18 cellular contexts compared by ENCODE assay signal in genomic region chr10:28365840-28366239, GRCh38.
DNase-seq lines count a peak whose midpoint lies in the region; ATAC-seq and TF ChIP-seq lines count a peak whose summit lies in the region.
"Had no signal": no experiment of that assay in that cellular context is flagged by ENCODE, and none has a peak within 500 bp of the region (broad histone marks: within the 10 kb centered on the region; RNA-seq: fewer than 3 reads in every experiment).

No MANE protein-coding gene starts in this region.

- peak overlapping the region; percentile 75 for H3K27ac Mint-ChIP-seq in activated CD4-positive, alpha-beta T cell treated with anti-CD3 and anti-CD28 coated beads, Interleukin-2, amount 10 ng/mL, durations not matched to agents 24 days and 14 days

- H3K36me3 ChIP-seq in OCI-LY3 (replicated peaks; ENCODE audit: low read depth, low read length) (no peaks in the 10 kb centered on the region), duodenal mucosa (ENCODE audit: control insufficient read depth in 1 of 2, insufficient read depth in 2 of 2, low read length in 2 of 2) (no peaks in the 10 kb centered on the region), neutrophil (no peaks in the 10 kb centered on the region)
- H3K36me3 ChIP-seq: uterus had no signal

- peaks cover 2% of the 10 kb centered on the region for H3K9me3 Mint-ChIP-seq in activated CD4-positive, alpha-beta T cell treated with anti-CD3 and anti-CD28 coated beads, Interleukin-2, amount 10 ng/mL, durations not matched to agents 24 days and 14 days

- no peak for ATAC-seq in HG03196 (IDR thresholded peaks at IDR 0.05; ENCODE audit: unreplicated experiment)
- ATAC-seq: A549, K562 had no signal

- H4K20me1 ChIP-seq in OCI-LY3 (ENCODE audit: insufficient read depth, low read length), result no peaks in the 10 kb centered on the region

- no peak overlapping the region for H3K27ac ChIP-seq in OCI-LY3 (ENCODE audit: low read length)
- no peak overlapping the region for H3K27ac ChIP-seq in duodenal mucosa (ENCODE audit: low read depth, low read length)
- H3K27ac ChIP-seq in neutrophil, result peak overlapping the region; percentile 35
- H3K27ac ChIP-seq: A549, uterus had no signal

- H3K27me3 ChIP-seq in OCI-LY3 (ENCODE audit: low read depth, low read length) (no peaks in the 10 kb centered on the region), duodenal mucosa (ENCODE audit: control insufficient read depth in 1 of 2, insufficient read depth in 2 of 2, low read length in 2 of 2) (no peaks in the 10 kb centered on the region), neutrophil (no peaks in the 10 kb centered on the region)
- H3K27me3 ChIP-seq: uterus had no signal

- peaks cover 32% of the 10 kb centered on the region for H3K4me1 Mint-ChIP-seq in activated CD4-positive, alpha-beta T cell treated with anti-CD3 and anti-CD28 coated beads, Interleukin-2, amount 10 ng/mL, durations not matched to agents 24 days and 14 days

- H3K4me3 ChIP-seq in OCI-LY3 (ENCODE audit: low read length), result no peak overlapping the region
- H3K4me3 ChIP-seq in duodenal mucosa (ENCODE audit: low read depth in 1 of 2, low read length in 2 of 2), result peak overlapping the region; percentile 40 to 42
- H3K4me3 ChIP-seq in neutrophil (ENCODE audit: low read depth in 1 of 2, low read length in 1 of 2), result no peak overlapping the region
- H3K4me3 ChIP-seq: A549, K562, uterus had no signal

- no peaks in the 10 kb centered on the region for H3K79me2 ChIP-seq in OCI-LY3 (ENCODE audit: low read length)

- H3K9ac ChIP-seq in OCI-LY3 (ENCODE audit: low read length) (no peak overlapping the region), duodenal mucosa (ENCODE audit: low read depth in 1 of 2, low read length in 2 of 2) (peak overlapping the region in 1 of 2 donors; percentile 13)

- peak; percentile 45 for DNase-seq in activated CD4-positive, alpha-beta T cell treated with anti-CD3 and anti-CD28 coated beads, Interleukin-2, amount 10 ng/mL, durations not matched to agents 24 days and 14 days
- DNase-seq in activated CD4-positive, alpha-beta T cell treated with anti-CD3 and anti-CD28 coated beads, Interleukin-2, amount 50 U/mL, for 4 hours, result no peak
- no peak for DNase-seq in kidney glomerular epithelial cell (lab: John Stamatoyannopoulos, UW)
- DNase-seq in A172 (ENCODE audit: low spot score), result no peak
- DNase-seq: Calu3; GOT3; mammary epithelial cell; NCI-H1417; NCI-H345; occipital lobe; stimulated activated naive CD4-positive, alpha-beta T cell treated with Interleukin-2 at 50 U/mL for 16 hours; uterus had no signal

- peaks cover 9% of the 10 kb centered on the region for H3K36me3 Mint-ChIP-seq in activated CD4-positive, alpha-beta T cell treated with anti-CD3 and anti-CD28 coated beads, Interleukin-2, amount 10 ng/mL, durations not matched to agents 24 days and 14 days (ENCODE audit: low read depth)

- TF ChIP-seq CTCF in OCI-LY3 (IDR thresholded peaks at IDR 0.05; ENCODE audit: low read depth, low read length) (no peak), neutrophil (IDR thresholded peaks at IDR 0.05) (no peak)

- intact Hi-C loops in activated CD4-positive, alpha-beta T cell treated with anti-CD3 and anti-CD28 coated beads, Interleukin-2, amount 10 ng/mL, durations not matched to agents 24 days and 14 days (cut with micrococcal nuclease), result no loop called here

- H3K9me3 ChIP-seq in OCI-LY3 (ENCODE audit: insufficient read depth, low read length) (no peaks in the 10 kb centered on the region), duodenal mucosa (ENCODE audit: control insufficient read depth in 1 of 2, low read length in 2 of 2) (no peaks in the 10 kb centered on the region), neutrophil (no peaks in the 10 kb centered on the region)
- H3K9me3 ChIP-seq: A549, uterus had no signal

- H2AFZ ChIP-seq in OCI-LY3 (ENCODE audit: low read depth, low read length), result no peak overlapping the region

- H3K4me1 ChIP-seq in OCI-LY3 (ENCODE audit: low read length) (peaks cover 31% of the 10 kb centered on the region), duodenal mucosa (ENCODE audit: control insufficient read depth in 1 of 2, insufficient read depth in 2 of 2, low read length in 2 of 2) (peaks cover 7 to 11% of the 10 kb centered on the region in 2 donors), neutrophil (ENCODE audit: control insufficient read depth in 1 of 2, insufficient read depth in 1 of 2, low read depth in 1 of 2, low read length in 1 of 2) (peaks cover 40 to 41% of the 10 kb centered on the region in 2 experiments)
- H3K4me1 ChIP-seq: A549, uterus had no signal

- H3K4me2 ChIP-seq in OCI-LY3 (ENCODE audit: low read length), result peak overlapping the region; percentile 28; the same call in 1 of the 2 replicates
- H3K4me2 ChIP-seq: A549 had no signal

- peak overlapping the region; percentile 39 for H3K4me3 Mint-ChIP-seq in activated CD4-positive, alpha-beta T cell treated with anti-CD3 and anti-CD28 coated beads, Interleukin-2, amount 10 ng/mL, durations not matched to agents 24 days and 14 days

- H3K27me3 Mint-ChIP-seq in activated CD4-positive, alpha-beta T cell treated with anti-CD3 and anti-CD28 coated beads, Interleukin-2, amount 10 ng/mL, durations not matched to agents 24 days and 14 days, result no peaks in the 10 kb centered on the region

Comparison
In these comparisons a context has a peak if more than half of its experiments do, and no peak if none do; other contexts are left out.
1. H3K4me3 ChIP-seq: peak in duodenal mucosa (2 of 2); none in OCI-LY3 (single experiment) and neutrophil (0 of 2).